In genomic region chr5:158382473-158382872, GRCh38 we compare ENCODE assay signal across 8 cellular contexts.
DNase-seq lines count a peak whose midpoint lies in the region; ATAC-seq and TF ChIP-seq lines count a peak whose summit lies in the region.

No MANE protein-coding gene starts in this region.

- peaks cover 2% of the 10 kb centered on the region; the same call in 1 of the 2 replicates for H3K36me3 ChIP-seq in ACC112 (ENCODE audit: insufficient read depth, low read length)
- no peaks in the 10 kb centered on the region for H3K36me3 ChIP-seq in PC-9 (ENCODE audit: low read depth)

- CTCF ChIA-PET in PC-9 (lab: Charles Lee): no interaction called here

- no TSS peak for BruUV-seq in PC-9 (replicated peaks; lab: Mats Ljungman, UMichigan)

- TF ChIP-seq CTCF in PC-9 (conservative IDR thresholded peaks at IDR 0.05): no peak

- intact Hi-C loops in PC-9 (cut with micrococcal nuclease; ENCODE audit: unreplicated experiment): no loop called here

- no peak overlapping the region for H3K4me3 ChIP-seq in ACC112 (ENCODE audit: low read depth, low read length)
- no peak overlapping the region for H3K4me3 ChIP-seq in PC-9

- H3K9me3 ChIP-seq in PC-9 (ENCODE audit: insufficient read depth, low read depth): no peaks in the 10 kb centered on the region; the same call in 1 of the 2 replicates

- H3K79me2 ChIP-seq in ACC112 (ENCODE audit: control insufficient read depth, insufficient read depth, low read length, unreplicated experiment) (no peaks in the 10 kb centered on the region), PC-9 (ENCODE audit: low read depth) (no peaks in the 10 kb centered on the region)

- H3K9me2 ChIP-seq in PC-9 (ENCODE audit: insufficient read depth): no peaks in the 10 kb centered on the region

- DNase-seq in PC-9 (peak; percentile 18 to 35), dermis microvascular lymphatic vessel endothelial cell (ENCODE audit: low read depth in 2 of 2) (peak; percentile 9 to 89), myocyte (ENCODE audit: low read depth) (peak; percentile 95), NCI-H1105 (lab: John Stamatoyannopoulos, UW) (no peak), NCI-H1417 (lab: John Stamatoyannopoulos, UW) (no peak)

- no peaks in the 10 kb centered on the region for H4K20me1 ChIP-seq in PC-9 (ENCODE audit: insufficient read depth)

- POLR2A ChIA-PET in PC-9 (lab: Charles Lee; ENCODE audit: unreplicated experiment): no interaction called here

- H3K27me3 ChIP-seq in ACC112 (ENCODE audit: insufficient read depth, low read length) (no peaks in the 10 kb centered on the region), PC-9 (ENCODE audit: insufficient read depth, low read depth) (no peaks in the 10 kb centered on the region)

- ATAC-seq in GM18520 (IDR thresholded peaks at IDR 0.05; ENCODE audit: unreplicated experiment) (peak; percentile 89), HG02938 (IDR thresholded peaks at IDR 0.05; ENCODE audit: unreplicated experiment) (peak; percentile 89)

- H3K27ac ChIP-seq in ACC112 (ENCODE audit: low read depth, low read length) (peak overlapping the region; percentile 52), PC-9 (no peak overlapping the region)

- H3K4me2 ChIP-seq in PC-9: no peak overlapping the region

- H2AFZ ChIP-seq in ACC112 (ENCODE audit: low read length, unreplicated experiment) (no peak overlapping the region), PC-9 (no peak overlapping the region)

- peaks cover 42% of the 10 kb centered on the region for H3K4me1 ChIP-seq in ACC112 (ENCODE audit: control insufficient read depth, insufficient read depth, low read length, unreplicated experiment)
- H3K4me1 ChIP-seq in PC-9 (replicated peaks; ENCODE audit: insufficient read depth): no peaks in the 10 kb centered on the region

- no peaks in the 10 kb centered on the region for H3F3A ChIP-seq in PC-9 (ENCODE audit: insufficient read depth, low read depth)

Comparison
In these comparisons a context has a peak if more than half of its experiments do, and no peak if none do; other contexts are left out.
1. DNase-seq: peak in PC-9 (2 of 2), dermis microvascular lymphatic vessel endothelial cell (2 of 2) and myocyte (single experiment); none in NCI-H1105 (single experiment) and NCI-H1417 (0 of 3).